In the genomic region with DNA sequence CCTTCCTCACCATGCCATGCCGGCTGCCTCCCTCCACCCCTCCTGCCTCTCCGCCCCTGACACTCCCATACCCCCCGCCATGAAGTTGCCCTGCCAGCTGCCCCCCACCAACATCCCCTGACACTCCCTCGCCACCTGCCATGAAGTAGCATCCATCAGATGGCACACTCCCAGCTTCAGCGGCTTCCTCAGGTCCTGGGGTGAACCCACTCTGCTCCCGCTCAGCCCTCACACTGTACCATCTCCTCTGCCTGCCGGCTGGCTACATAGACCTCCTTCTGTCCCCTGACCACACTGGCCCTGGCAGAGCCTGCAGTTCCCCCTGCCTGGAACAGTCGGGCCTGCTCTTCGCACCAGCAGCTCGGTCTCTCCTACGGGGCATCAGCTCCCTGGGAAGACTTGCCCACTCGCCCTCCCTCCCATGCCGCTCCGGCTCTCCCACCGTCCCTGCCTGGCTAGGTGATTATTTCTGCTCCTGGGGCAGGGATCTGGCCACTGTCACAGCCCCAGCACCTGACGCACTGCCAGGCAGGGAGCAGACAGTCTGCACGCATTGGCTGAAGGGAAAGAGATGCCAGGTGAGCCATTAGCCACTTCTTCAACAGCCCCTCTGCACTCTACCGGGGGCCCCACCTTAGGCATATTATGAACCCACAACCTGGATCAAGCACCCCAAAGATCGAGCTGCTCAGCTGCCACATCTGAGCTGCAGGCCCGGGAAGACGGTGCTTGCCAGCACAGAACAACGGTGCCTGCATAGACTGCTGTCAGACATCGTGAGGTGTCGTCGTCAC, we compare ENCODE assay signal across 22 cellular contexts. TPM values are rescaled to one million over a fixed set of nuclear protein-coding genes. Genes with fewer than 3 reads are reported as not detected.
DNase-seq lines count a peak whose midpoint lies in the region; ATAC-seq, FAIRE-seq and TF ChIP-seq lines count a peak whose summit lies in the region.
"Had no signal": no experiment of that assay in that cellular context is flagged by ENCODE, and none has a peak within 500 bp of the region (broad histone marks: within the 10 kb centered on the region; RNA-seq: fewer than 3 reads in every experiment).

No MANE protein-coding gene starts in this region.

- no peak for TF ChIP-seq POLR2A in HepG2 (IDR thresholded peaks at IDR 0.05; ENCODE audit: insufficient read depth in 1 of 2, low read depth in 2 of 2, low read length in 2 of 2)

- peaks cover 34% of the 10 kb centered on the region for H3K79me2 ChIP-seq in HepG2 (ENCODE audit: insufficient read depth, low read length)

- no peak for TF ChIP-seq EP300 in HepG2 (IDR thresholded peaks at IDR 0.05; ENCODE audit: low read depth in 2 of 2, low read length in 2 of 2)
- no peak for TF ChIP-seq EP300 in HepG2 (CRISPR knock-in tag; IDR thresholded peaks at IDR 0.05; ENCODE audit: borderline replicate concordance)

- no peak overlapping the region for H3K4me3 ChIP-seq in HepG2 (replicated peaks in 1 of 3; ENCODE audit: insufficient read depth in 1 of 3, low read depth in 2 of 3, low read length in 3 of 3)
- H3K4me3 ChIP-seq: A549, thyroid gland had no signal

- CTCF ChIA-PET in HepG2 (lab: Yijun Ruan, JAX; ENCODE audit: low intra/inter-chr PET ratio, low total read pairs) = no interaction called here

- peaks cover 58% of the 10 kb centered on the region for H3K36me3 Mint-ChIP-seq in stimulated activated memory B cell treated with anti-CD40 and anti-IgM and Interleukin-4, amounts not matched to agents 10 μg/mL and 1 μg/mL and 100 μg/mL, for 72 hours

- H3K36me3 ChIP-seq in HepG2 (replicated peaks in 1 of 2; ENCODE audit: control insufficient read depth in 1 of 2, insufficient read depth in 2 of 2, low read length in 2 of 2) = peaks cover 26 to 54% of the 10 kb centered on the region in 2 experiments

- H3K27ac Mint-ChIP-seq in stimulated activated memory B cell treated with anti-CD40 and anti-IgM and Interleukin-4, amounts not matched to agents 10 μg/mL and 1 μg/mL and 100 μg/mL, for 72 hours = no peak overlapping the region
- H3K27ac Mint-ChIP-seq: activated CD8-positive, alpha-beta T cell treated with anti-CD3 and anti-CD28 coated beads, Interleukin-2, amount 10 ng/mL, durations not matched to agents 7 days and 5 days had no signal

- no peak for FAIRE-seq in HepG2 (lab: Jason Lieb, UNC)
- FAIRE-seq: A549, GM19239 had no signal

- POLR2A ChIA-PET in HepG2 (lab: Yijun Ruan, JAX) = no interaction called here

- no peak for TF ChIP-seq CTCF in HepG2 (CRISPR knock-in tag; IDR thresholded peaks at IDR 0.05)

- H3K4me1 ChIP-seq in HepG2 (ENCODE audit: insufficient read depth, low read length) = peaks cover 20% of the 10 kb centered on the region

- no peaks in the 10 kb centered on the region; the same call in 1 of the 2 replicates for H4K20me1 ChIP-seq in HepG2 (ENCODE audit: insufficient read depth, low read length)

- ATAC-seq in HepG2 (no peak), HG03457 (IDR thresholded peaks at IDR 0.05; ENCODE audit: unreplicated experiment) (no peak)
- ATAC-seq in stimulated activated memory B cell treated with anti-CD40 and anti-IgM and Interleukin-4, amounts not matched to agents 10 μg/mL and 1 μg/mL and 100 μg/mL, for 72 hours = no peak
- ATAC-seq: A549; activated CD8-positive, alpha-beta T cell treated with anti-CD3 and anti-CD28 coated beads, Interleukin-2, amount 10 ng/mL, durations not matched to agents 7 days and 5 days had no signal

- TF ChIP-seq RAD21 in HepG2 (CRISPR knock-in tag; IDR thresholded peaks at IDR 0.05) = no peak

- H3K27ac ChIP-seq in HepG2 (ENCODE audit: extremely low read length, insufficient read depth, low read length) (no peak overlapping the region), substantia nigra (ENCODE audit: low read depth, low read length, poor library complexity, severe bottlenecking) (peak overlapping the region; percentile 0)
- H3K27ac ChIP-seq: A549, brain microvascular endothelial cell, parathyroid adenoma, thyroid gland had no signal

- no peak overlapping the region for H3K9ac ChIP-seq in HepG2 (ENCODE audit: insufficient read depth, low read depth, low read length)
- H3K9ac ChIP-seq: parathyroid adenoma had no signal

- no peaks in the 10 kb centered on the region for H3K9me3 ChIP-seq in HepG2 (ENCODE audit: low read length)
- H3K9me3 ChIP-seq: A549, thyroid gland had no signal

- intact Hi-C loops in HepG2 (cut with micrococcal nuclease; ENCODE audit: unreplicated experiment) = no loop called here

- peaks cover 24% of the 10 kb centered on the region for H3K4me1 Mint-ChIP-seq in stimulated activated memory B cell treated with anti-CD40 and anti-IgM and Interleukin-4, amounts not matched to agents 10 μg/mL and 1 μg/mL and 100 μg/mL, for 72 hours

- no peaks in the 10 kb centered on the region for H3K9me3 Mint-ChIP-seq in stimulated activated memory B cell treated with anti-CD40 and anti-IgM and Interleukin-4, amounts not matched to agents 10 μg/mL and 1 μg/mL and 100 μg/mL, for 72 hours

- no peak overlapping the region for H3K4me3 Mint-ChIP-seq in stimulated activated memory B cell treated with anti-CD40 and anti-IgM and Interleukin-4, amounts not matched to agents 10 μg/mL and 1 μg/mL and 100 μg/mL, for 72 hours
- H3K4me3 Mint-ChIP-seq: activated CD8-positive, alpha-beta T cell treated with anti-CD3 and anti-CD28 coated beads, Interleukin-2, amount 10 ng/mL, durations not matched to agents 7 days and 5 days had no signal

- BruUV-seq in HepG2 (replicated peaks; lab: Mats Ljungman, UMichigan) = no TSS peak

- DNase-seq in activated CD8-positive, alpha-beta memory T cell treated with anti-CD3 and anti-CD28 coated beads, Interleukin-2, amount 50 U/mL, for 48 hours = peak; percentile 47
- no peak for DNase-seq in activated CD8-positive, alpha-beta memory T cell treated with anti-CD3 and anti-CD28 coated beads for 24 hours
- DNase-seq in NCI-H2171 treated with DMSO at 0.1 percent for 48 hours (lab: John Stamatoyannopoulos, UW) (peak; percentile 64), HepG2 (ENCODE audit: low spot score) (no peak), substantia nigra (lab: John Stamatoyannopoulos, UW) (peak in 1 of 49 donors; percentile 82)
- DNase-seq in activated CD4-positive, alpha-beta T cell treated with anti-CD3 and anti-CD28 coated beads for 48 hours = no peak
- DNase-seq: activated CD8-positive, alpha-beta T cell treated with anti-CD3 and anti-CD28 coated beads, Interleukin-2, amount 10 ng/mL, durations not matched to agents 7 days and 5 days; activated gamma-delta T cell; brain microvascular endothelial cell; effector CD8-positive, alpha-beta T cell; GF-D8; IMR-90; mammary epithelial cell; NCI-H1092; NCI-H510A; thyroid gland had no signal

- no peak overlapping the region for H2AFZ ChIP-seq in HepG2 (ENCODE audit: low read length)
- H2AFZ ChIP-seq: parathyroid adenoma had no signal

- no peaks in the 10 kb centered on the region for H3K27me3 Mint-ChIP-seq in stimulated activated memory B cell treated with anti-CD40 and anti-IgM and Interleukin-4, amounts not matched to agents 10 μg/mL and 1 μg/mL and 100 μg/mL, for 72 hours

- 98% methylated on average over 24 of the region's 25 CpGs for WGBS in HepG2 (ENCODE audit: low lambda C conversion rate)

- H3K4me2 ChIP-seq in HepG2 (ENCODE audit: low read depth, low read length) = no peak overlapping the region
- H3K4me2 ChIP-seq: A549 had no signal

- no peaks in the 10 kb centered on the region for H3K27me3 ChIP-seq in HepG2 (ENCODE audit: control insufficient read depth in 1 of 2, insufficient read depth in 2 of 2, low read length in 2 of 2)
- H3K27me3 ChIP-seq: brain microvascular endothelial cell, thyroid gland had no signal

- in situ Hi-C loops in HepG2 (cut with HindIII; ENCODE audit: extremely low pct_ligation_motif_present, low pct_unique_long_range_greater_than_20kb) = no loop called here

RNA-seq across cellular contexts. Expression of a gene that starts 9.0 kb away (rescaled TPM):
- total RNA-seq in HepG2 (2016; rRNA removed; fragmentation: Illumina TruSeq; extraction: Trizol) = 24.9 and 34.1 TPM in 2 replicates
- total RNA-seq in HepG2 (2016; cell fraction: cytosol; rRNA removed; fragmentation: Illumina TruSeq; extraction: Trizol; ENCODE audit: low read depth) = 4.7 and 7.2 TPM in 2 replicates
- 22.7 and 35.6 TPM in 2 replicates for total RNA-seq in HepG2 (2016; cell fraction: insoluble cytoplasmic fraction; rRNA removed; fragmentation: Illumina TruSeq; extraction: Trizol)
- total RNA-seq in HepG2 (2016; cell fraction: membrane; rRNA removed; fragmentation: Illumina TruSeq; extraction: Trizol) = 18.3 and 22.7 TPM in 2 replicates
- 34.4 and 36.1 TPM in 2 replicates for total RNA-seq in HepG2 (2016; cell fraction: nucleus; rRNA removed; fragmentation: Illumina TruSeq; extraction: Trizol)
- polyA plus RNA-seq in HepG2 (2011; rRNA removed) = 42.1 and 42.6 TPM in 2 replicates
- 32.0 and 42.2 TPM in 2 replicates for polyA plus RNA-seq in HepG2 (2011; cell fraction: cytosol; rRNA removed)
- 39.8 and 43.1 TPM in 2 replicates for polyA plus RNA-seq in HepG2 (2011; cell fraction: nucleus; rRNA removed)
- 25.0 and 32.7 TPM in 2 replicates for polyA plus RNA-seq in HepG2 (2012)
- 5.6 TPM in 2 replicates for polyA plus RNA-seq in HepG2 (2016; cell fraction: cytosol; fragmentation: Illumina TruSeq; extraction: Trizol; ENCODE audit: low read depth)
- 23.0 and 24.4 TPM in 2 replicates for polyA plus RNA-seq in HepG2 (2016; cell fraction: insoluble cytoplasmic fraction; fragmentation: Illumina TruSeq; extraction: Trizol; ENCODE audit: low read depth)
- 13.8 and 16.2 TPM in 2 replicates for polyA plus RNA-seq in HepG2 (2016; cell fraction: membrane; fragmentation: Illumina TruSeq; extraction: Trizol; ENCODE audit: low read depth)
- 44.9 and 45.4 TPM in 2 replicates for polyA plus RNA-seq in HepG2 (2016; cell fraction: nucleus; fragmentation: Illumina TruSeq; extraction: Trizol; ENCODE audit: insufficient read depth, low read depth)
- polyA minus RNA-seq in HepG2 (2011; rRNA and poly(A)+ RNA removed; ENCODE audit: low replicate concordance) = 46.8 and 73.3 TPM in 2 replicates
- 34.5 and 40.3 TPM in 2 replicates for polyA minus RNA-seq in HepG2 (2011; cell fraction: cytosol; rRNA and poly(A)+ RNA removed)
- 27.8 and 31.3 TPM in 2 replicates for polyA minus RNA-seq in HepG2 (2011; cell fraction: nucleus; rRNA and poly(A)+ RNA removed)

RNA-seq across cellular contexts. Expression of a gene that starts 20.9 kb away (rescaled TPM):
- total RNA-seq in HepG2 (2016; rRNA removed; fragmentation: Illumina TruSeq; extraction: Trizol) = 116 and 332 TPM in 2 replicates
- 62.3 and 63.4 TPM in 2 replicates for total RNA-seq in HepG2 (2016; cell fraction: cytosol; rRNA removed; fragmentation: Illumina TruSeq; extraction: Trizol; ENCODE audit: low read depth)
- total RNA-seq in HepG2 (2016; cell fraction: insoluble cytoplasmic fraction; rRNA removed; fragmentation: Illumina TruSeq; extraction: Trizol) = 116 and 342 TPM in 2 replicates
- total RNA-seq in HepG2 (2016; cell fraction: membrane; rRNA removed; fragmentation: Illumina TruSeq; extraction: Trizol) = 57.6 and 60.1 TPM in 2 replicates
- 311 and 384 TPM in 2 replicates for total RNA-seq in HepG2 (2016; cell fraction: nucleus; rRNA removed; fragmentation: Illumina TruSeq; extraction: Trizol)
- polyA plus RNA-seq in HepG2 (2011; rRNA removed) = 137 and 185 TPM in 2 replicates
- 89.4 and 111 TPM in 2 replicates for polyA plus RNA-seq in HepG2 (2011; cell fraction: cytosol; rRNA removed)
- 667 and 704 TPM in 2 replicates for polyA plus RNA-seq in HepG2 (2011; cell fraction: nucleus; rRNA removed)
- polyA plus RNA-seq in HepG2 (2012) = 341 and 458 TPM in 2 replicates
- polyA plus RNA-seq in HepG2 (2016; cell fraction: cytosol; fragmentation: Illumina TruSeq; extraction: Trizol; ENCODE audit: low read depth) = 36.8 and 37.2 TPM in 2 replicates
- 103 and 140 TPM in 2 replicates for polyA plus RNA-seq in HepG2 (2016; cell fraction: insoluble cytoplasmic fraction; fragmentation: Illumina TruSeq; extraction: Trizol; ENCODE audit: low read depth)
- polyA plus RNA-seq in HepG2 (2016; cell fraction: membrane; fragmentation: Illumina TruSeq; extraction: Trizol; ENCODE audit: low read depth) = 41.5 and 48.5 TPM in 2 replicates
- polyA plus RNA-seq in HepG2 (2016; cell fraction: nucleus; fragmentation: Illumina TruSeq; extraction: Trizol; ENCODE audit: insufficient read depth, low read depth) = 669 and 711 TPM in 2 replicates
- 165 and 565 TPM in 2 replicates for polyA minus RNA-seq in HepG2 (2011; rRNA and poly(A)+ RNA removed; ENCODE audit: low replicate concordance)
- polyA minus RNA-seq in HepG2 (2011; cell fraction: cytosol; rRNA and poly(A)+ RNA removed) = 316 and 377 TPM in 2 replicates
- 112 and 148 TPM in 2 replicates for polyA minus RNA-seq in HepG2 (2011; cell fraction: nucleus; rRNA and poly(A)+ RNA removed)

RNA-seq across cellular contexts. Expression of a gene that starts 23.4 kb away (rescaled TPM):
- total RNA-seq in HepG2 (2016; rRNA removed; fragmentation: Illumina TruSeq; extraction: Trizol) = 0.18 and 0.36 TPM in 2 replicates
- total RNA-seq in HepG2 (2016; cell fraction: cytosol; rRNA removed; fragmentation: Illumina TruSeq; extraction: Trizol; ENCODE audit: low read depth) = 0.30 TPM in 1 of 2 replicates, not detected in the other
- 0.10 and 0.58 TPM in 2 replicates for total RNA-seq in HepG2 (2016; cell fraction: insoluble cytoplasmic fraction; rRNA removed; fragmentation: Illumina TruSeq; extraction: Trizol)
- total RNA-seq in HepG2 (2016; cell fraction: membrane; rRNA removed; fragmentation: Illumina TruSeq; extraction: Trizol) = 0.06 and 0.31 TPM in 2 replicates
- total RNA-seq in HepG2 (2016; cell fraction: nucleus; rRNA removed; fragmentation: Illumina TruSeq; extraction: Trizol) = 0.56 and 0.90 TPM in 2 replicates
- 0.86 and 2.1 TPM in 2 replicates for polyA plus RNA-seq in HepG2 (2011; rRNA removed)
- polyA plus RNA-seq in HepG2 (2011; cell fraction: cytosol; rRNA removed) = 0.94 and 1.2 TPM in 2 replicates
- 1.4 TPM in 2 replicates for polyA plus RNA-seq in HepG2 (2011; cell fraction: nucleus; rRNA removed)
- 1.0 and 1.5 TPM in 2 replicates for polyA plus RNA-seq in HepG2 (2012)
- 0.08 TPM in 1 of 2 replicates, not detected in the other for polyA plus RNA-seq in HepG2 (2016; cell fraction: cytosol; fragmentation: Illumina TruSeq; extraction: Trizol; ENCODE audit: low read depth)
- 0.12 and 0.25 TPM in 2 replicates for polyA plus RNA-seq in HepG2 (2016; cell fraction: insoluble cytoplasmic fraction; fragmentation: Illumina TruSeq; extraction: Trizol; ENCODE audit: low read depth)
- polyA plus RNA-seq in HepG2 (2016; cell fraction: membrane; fragmentation: Illumina TruSeq; extraction: Trizol; ENCODE audit: low read depth) = 0.09 and 0.17 TPM in 2 replicates
- polyA plus RNA-seq in HepG2 (2016; cell fraction: nucleus; fragmentation: Illumina TruSeq; extraction: Trizol; ENCODE audit: insufficient read depth, low read depth) = 0.45 and 0.55 TPM in 2 replicates
- polyA minus RNA-seq in HepG2 (2011; rRNA and poly(A)+ RNA removed; ENCODE audit: low replicate concordance) = 2.2 TPM in 1 of 2 replicates, not detected in the other
- 0.59 and 0.70 TPM in 2 replicates for polyA minus RNA-seq in HepG2 (2011; cell fraction: cytosol; rRNA and poly(A)+ RNA removed)
- polyA minus RNA-seq in HepG2 (2011; cell fraction: nucleus; rRNA and poly(A)+ RNA removed) = 1.6 and 2.2 TPM in 2 replicates
- total RNA-seq: activated CD8-positive, alpha-beta T cell treated with anti-CD3 and anti-CD28 coated beads, Interleukin-2, amount 10 ng/mL, durations not matched to agents 7 days and 5 days; OCI-LY7 had no signal

Comparison
In these comparisons a context has a peak if more than half of its experiments do, and no peak if none do; other contexts are left out.
1. DNase-seq: peak in activated CD8-positive, alpha-beta memory T cell treated with anti-CD3 and anti-CD28 coated beads, Interleukin-2, amount 50 U/mL, for 48 hours (single experiment) and NCI-H2171 treated with DMSO at 0.1 percent for 48 hours (single experiment); none in activated CD8-positive, alpha-beta memory T cell treated with anti-CD3 and anti-CD28 coated beads for 24 hours (single experiment), HepG2 (single experiment) and activated CD4-positive, alpha-beta T cell treated with anti-CD3 and anti-CD28 coated beads for 48 hours (single experiment).